ENCODE assay signal across 1 cellular context in the genomic region with DNA sequence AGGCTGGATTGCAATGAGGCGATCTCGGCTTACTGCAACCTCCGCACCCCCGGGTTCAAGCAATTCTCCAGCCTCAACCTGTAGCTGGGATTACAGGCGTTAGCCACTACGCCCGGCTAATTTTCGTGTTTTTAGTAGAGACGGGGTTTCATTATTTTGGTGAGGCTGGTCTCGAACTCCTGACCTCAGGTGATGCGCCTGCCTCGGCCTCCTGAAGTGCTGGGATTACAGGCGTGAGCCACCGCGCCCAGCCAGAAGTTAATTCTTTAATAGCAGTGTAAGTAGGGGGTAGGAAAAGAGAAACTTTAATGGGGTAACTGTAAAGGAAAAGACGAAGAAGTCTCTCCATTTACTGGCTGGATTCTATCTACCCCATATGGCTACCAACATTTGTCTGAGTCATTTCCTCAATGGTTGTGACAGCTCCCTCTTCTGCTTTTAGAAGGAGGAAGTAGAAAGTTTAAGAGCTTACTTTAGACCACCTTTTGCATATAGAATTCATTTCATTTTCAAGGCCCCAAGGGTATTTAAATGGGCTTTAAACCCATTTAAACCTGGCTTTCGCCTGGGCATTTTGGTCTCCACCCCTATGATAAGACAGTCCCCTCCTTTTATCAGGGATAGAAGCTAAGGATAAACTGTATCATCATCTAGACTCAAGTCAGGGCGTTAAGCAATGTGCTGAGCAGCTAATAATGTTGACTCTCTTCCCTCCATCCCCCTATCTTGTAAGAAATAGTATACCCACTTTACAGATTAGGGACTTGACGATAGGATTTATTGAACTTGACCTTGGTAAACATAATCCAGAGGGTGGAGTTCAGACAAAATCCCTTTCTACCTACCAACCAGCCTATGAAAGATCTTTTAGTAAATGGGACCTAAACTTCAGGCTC.
TF ChIP-seq lines count a peak whose summit lies in the region.

No MANE protein-coding gene starts in this region.

TF ChIP-seq in endothelial cell of umbilical vein, 7 proteins besides CTCF, POLR2A, EP300 and RAD21 (continued from another document):
- TF ChIP-seq JUN (IDR thresholded peaks at IDR 0.05; ENCODE audit: borderline replicate concordance, insufficient read depth, insufficient read length, low read depth) (peak; percentile 44), GATA2 (IDR thresholded peaks at IDR 0.05; ENCODE audit: insufficient read depth, insufficient read length, low read depth, low read length) (no peak), MYC (IDR thresholded peaks at IDR 0.05; ENCODE audit: low read depth, low read length) (no peak), FOS (IDR thresholded peaks at IDR 0.05; ENCODE audit: borderline replicate concordance, insufficient read depth, low read length) (peak; percentile 49)
